Comparison of ENCODE assay signal across 12 cellular contexts in genomic region chr20:35273449-35274171, GRCh38. TPM values are rescaled to one million over a fixed set of nuclear protein-coding genes. Genes with fewer than 3 reads are reported as not detected.
DNase-seq lines count a peak whose midpoint lies in the region; ATAC-seq and TF ChIP-seq lines count a peak whose summit lies in the region.
"Had no signal": no experiment of that assay in that cellular context is flagged by ENCODE, and none has a peak within 500 bp of the region (broad histone marks: within the 10 kb centered on the region; RNA-seq: fewer than 3 reads in every experiment).

No MANE protein-coding gene starts in this region.

- H3K9ac ChIP-seq in H9 (ENCODE audit: extremely low read depth, insufficient read length, low read length) (no peak overlapping the region), mesendoderm (ENCODE audit: low read length) (no peak overlapping the region)

- H3K4me2 ChIP-seq in H9 (ENCODE audit: insufficient read depth, insufficient read length, low read length) (no peak overlapping the region), mesendoderm (ENCODE audit: low read length) (no peak overlapping the region)

- H3T11ph ChIP-seq in H9 (ENCODE audit: low read length), result no peak overlapping the region

- no peaks in the 10 kb centered on the region for H3K79me1 ChIP-seq in H9 (ENCODE audit: insufficient read depth, low read depth, low read length, poor library complexity, severe bottlenecking)
- no peaks in the 10 kb centered on the region for H3K79me1 ChIP-seq in mesendoderm (ENCODE audit: low read length)

- no peaks in the 10 kb centered on the region for H4K20me1 ChIP-seq in H9 (ENCODE audit: control insufficient read depth, insufficient read depth, insufficient read length)

- H2BK5ac ChIP-seq in H9 (ENCODE audit: insufficient read length, low read length), result no peak overlapping the region
- no peak overlapping the region for H2BK5ac ChIP-seq in mesendoderm (ENCODE audit: low read length)

- H2AK5ac ChIP-seq in H9 (ENCODE audit: insufficient read length, low read length), result no peak overlapping the region
- no peak overlapping the region for H2AK5ac ChIP-seq in mesendoderm (ENCODE audit: low read length)

- peaks cover 28 to 41% of the 10 kb centered on the region in 2 experiments for H3K4me1 Mint-ChIP-seq in H9

- no peak for TF ChIP-seq CTCF in H9 (conservative IDR thresholded peaks at IDR 0.05)

- H3K9me3 Mint-ChIP-seq in H9, result no peaks in the 10 kb centered on the region; a peak in 2 of 5 replicates

- ATAC-seq in HG02798 (IDR thresholded peaks at IDR 0.05; ENCODE audit: poor library complexity, unreplicated experiment), result no peak
- ATAC-seq in GM18861 (IDR thresholded peaks at IDR 0.05; ENCODE audit: unreplicated experiment), result no peak
- ATAC-seq in HG03095 (IDR thresholded peaks at IDR 0.05; ENCODE audit: unreplicated experiment), result no peak

- H3K23ac ChIP-seq in H9 (ENCODE audit: insufficient read length, low read depth, low read length), result no peak overlapping the region
- H3K23ac ChIP-seq in mesendoderm (ENCODE audit: low read length), result no peak overlapping the region

- no peak overlapping the region for H3K14ac ChIP-seq in H9 (ENCODE audit: insufficient read depth, low read length)

- H3K27ac ChIP-seq in H9 (ENCODE audit: insufficient read length, low read depth, low read length), result no peak overlapping the region
- no peak overlapping the region for H3K27ac ChIP-seq in caudate nucleus (ENCODE audit: low read depth, low read length)
- no peak overlapping the region for H3K27ac ChIP-seq in mesendoderm (ENCODE audit: low read depth, low read length)

- no peak overlapping the region for H4K5ac ChIP-seq in H9 (ENCODE audit: insufficient read length, low read depth, low read length)
- H4K5ac ChIP-seq in mesendoderm (ENCODE audit: low read length), result no peak overlapping the region

- no peaks in the 10 kb centered on the region for H3K9me3 ChIP-seq in H9 (ENCODE audit: control insufficient read depth, low read depth, low read length)

- no peaks in the 10 kb centered on the region; the same call in 1 of the 2 replicates for H3K27me3 Mint-ChIP-seq in H9 (ENCODE audit: low read depth)

- H3K4me3 Mint-ChIP-seq in H9, result no peak overlapping the region

- H3K79me2 ChIP-seq in H9 (ENCODE audit: insufficient read depth, low read length) (no peaks in the 10 kb centered on the region), mesendoderm (ENCODE audit: control insufficient read depth, insufficient read depth, low read length) (no peaks in the 10 kb centered on the region)

- H4K8ac ChIP-seq in H9 (replicated peaks; ENCODE audit: insufficient read length, low read depth, low read length), result no peak overlapping the region
- no peak overlapping the region for H4K8ac ChIP-seq in mesendoderm (ENCODE audit: low read depth, low read length)

- DNase-seq in Ammon's horn (ENCODE audit: low spot score) (peak; percentile 75), H9 (peak; percentile 88), caudate nucleus (lab: John Stamatoyannopoulos, UW) (peak in 41 of 61 donors; percentile 2 to 91 (median 35)), mesendoderm (peak; percentile 25)
- no peak for DNase-seq in NK-92 treated with Interleukin-12 subunit alpha and Interleukin-12 subunit beta, amount 100 ng/mL, for 24 hours (lab: John Stamatoyannopoulos, UW)
- DNase-seq: NCI-H146, T-helper 1 cell had no signal

- peaks cover 7% of the 10 kb centered on the region for H3K23me2 ChIP-seq in H9 (ENCODE audit: insufficient read length, low read depth, low read length, poor library complexity, severe bottlenecking)

- H3K4me1 ChIP-seq in H9 (ENCODE audit: insufficient read depth, low read length) (no peaks in the 10 kb centered on the region; the same call in 1 of the 2 replicates), mesendoderm (ENCODE audit: control insufficient read depth, low read depth, low read length) (peaks cover 2% of the 10 kb centered on the region)

- H2BK120ac ChIP-seq in H9 (ENCODE audit: low read depth, low read length, poor library complexity, severe bottlenecking), result no peak overlapping the region
- no peak overlapping the region for H2BK120ac ChIP-seq in mesendoderm (ENCODE audit: low read depth, low read length)

- no CpG with 5 or more reads among the region's 13 CpGs for WGBS in H9 (ENCODE audit: extremely low coverage, insufficient read length, low lambda C conversion rate)
- WGBS in mesendoderm (ENCODE audit: extremely low coverage, insufficient coverage, low lambda C conversion rate), result no CpG with 5 or more reads among the region's 13 CpGs

- H3K36me3 Mint-ChIP-seq in H9 (ENCODE audit: insufficient read depth in 1 of 3, low read depth in 3 of 3), result peaks cover 2 to 49% (median 37%) of the 10 kb centered on the region in 3 experiments; a peak in 6 of 7 replicates

- H3K18ac ChIP-seq in H9 (ENCODE audit: insufficient read length, low read depth, low read length), result no peak overlapping the region
- no peak overlapping the region for H3K18ac ChIP-seq in mesendoderm (ENCODE audit: low read length)

- no peaks in the 10 kb centered on the region for H3K27me3 ChIP-seq in H9 (ENCODE audit: insufficient read depth, low read length)
- H3K27me3 ChIP-seq in mesendoderm (ENCODE audit: insufficient read depth, low read length, poor library complexity), result no peaks in the 10 kb centered on the region

- no peak overlapping the region for H2BK15ac ChIP-seq in H9 (ENCODE audit: low read depth, low read length)
- H2BK15ac ChIP-seq in mesendoderm (replicated peaks; ENCODE audit: low read depth), result no peak overlapping the region

- H2AFZ ChIP-seq in H9 (ENCODE audit: low read length), result no peak overlapping the region

- H3K36me3 ChIP-seq in mesendoderm (ENCODE audit: control insufficient read depth, insufficient read depth, low read length), result peaks cover 1% of the 10 kb centered on the region

- no peak overlapping the region for H4K91ac ChIP-seq in H9 (ENCODE audit: insufficient read length, low read depth, low read length)

- peak overlapping the region in 2 of 3 experiments; percentile 21 to 94; a peak in 2 of 7 replicates for H3K27ac Mint-ChIP-seq in H9

- no peak overlapping the region for H3K4me3 ChIP-seq in mesendoderm (ENCODE audit: low read length)

- no peak overlapping the region for H2BK12ac ChIP-seq in H9 (ENCODE audit: insufficient read length, low read depth, low read length)

- H3K4ac ChIP-seq in H9 (ENCODE audit: low read depth, low read length), result no peak overlapping the region
- no peak overlapping the region for H3K4ac ChIP-seq in mesendoderm (ENCODE audit: low read depth, low read length)

- no peak overlapping the region for H2BK20ac ChIP-seq in H9 (ENCODE audit: low read depth, low read length, poor library complexity, severe bottlenecking)

- H3K56ac ChIP-seq in H9 (ENCODE audit: insufficient read length, low read depth, low read length) (no peak overlapping the region), mesendoderm (ENCODE audit: low read length) (no peak overlapping the region)

RNA-seq across cellular contexts. Expression of gene MMP24OS, which starts 4.3 kb away (rescaled TPM):
- 43.8 and 45.6 TPM in 2 replicates for total RNA-seq in H9 (2021)
- 13.0 TPM for polyA plus RNA-seq in mesendoderm (2013, experiment 1 of 2)
- 12.7 TPM for polyA plus RNA-seq in mesendoderm (2013, experiment 2 of 2)

RNA-seq across cellular contexts. Expression of gene EIF6, which starts 11.0 kb away (rescaled TPM):
- total RNA-seq in H9 (2021), result 150 and 154 TPM in 2 replicates
- 164 TPM for polyA plus RNA-seq in mesendoderm (2013, experiment 1 of 2)
- 168 TPM for polyA plus RNA-seq in mesendoderm (2013, experiment 2 of 2)

RNA-seq across cellular contexts. Expression of gene FAM83C, which starts 18.6 kb away (rescaled TPM):
- total RNA-seq in H9 (2021), result not detected in 2 replicates
- polyA plus RNA-seq in mesendoderm (2013, experiment 1 of 2), result 0.03 TPM
- 0.01 TPM for polyA plus RNA-seq in mesendoderm (2013, experiment 2 of 2)
- total RNA-seq: frontal cortex, posterior vena cava had no signal

RNA-seq across cellular contexts. Expression of gene MMP24, which starts 47.1 kb away (rescaled TPM):
- total RNA-seq in H9 (2021), result 23.0 and 24.7 TPM in 2 replicates
- 1.7 TPM for polyA plus RNA-seq in mesendoderm (2013, experiment 1 of 2)
- polyA plus RNA-seq in mesendoderm (2013, experiment 2 of 2), result 1.7 TPM
